ENCODE assay signal across 10 cellular contexts in the genomic region with DNA sequence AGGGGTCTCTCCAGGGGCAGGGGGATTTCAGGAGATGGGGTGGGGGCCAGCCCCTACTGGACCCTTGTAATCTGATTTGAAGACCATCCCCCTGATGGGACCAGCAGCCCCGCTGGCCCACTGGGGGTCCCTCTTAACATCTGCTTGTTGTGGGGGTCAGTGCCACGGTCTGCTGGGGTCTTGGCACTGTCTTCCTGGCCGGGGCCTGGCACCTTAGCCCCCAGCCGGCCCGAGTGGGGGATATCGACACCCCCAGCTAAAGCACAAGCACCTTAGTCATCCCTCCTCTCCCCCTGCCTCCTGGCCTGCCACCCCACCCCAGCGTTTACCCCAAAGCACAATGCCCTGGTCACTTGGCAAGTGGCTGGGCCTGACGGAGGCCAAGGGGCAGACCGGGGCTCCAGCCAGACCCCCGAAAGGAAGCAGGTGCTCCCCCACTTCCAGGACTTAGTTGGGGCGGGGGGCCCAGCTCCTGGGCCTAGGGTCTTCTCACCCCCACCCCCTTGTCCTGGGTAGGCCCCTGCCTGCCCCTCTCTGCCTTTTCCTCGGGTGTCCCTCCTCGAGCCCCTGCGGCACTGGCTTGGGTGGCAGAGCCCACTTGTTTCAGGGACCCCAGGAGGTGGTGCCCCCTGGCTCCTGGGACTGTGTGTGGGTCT. TPM values are rescaled to one million over a fixed set of nuclear protein-coding genes. Genes with fewer than 3 reads are reported as not detected.
DNase-seq lines count a peak whose midpoint lies in the region; ATAC-seq and TF ChIP-seq lines count a peak whose summit lies in the region.
"Had no signal": no experiment of that assay in that cellular context is flagged by ENCODE, and none has a peak within 500 bp of the region (broad histone marks: within the 10 kb centered on the region; RNA-seq: fewer than 3 reads in every experiment).

No MANE protein-coding gene starts in this region.

- H2AFZ ChIP-seq in OCI-LY3 (ENCODE audit: low read depth, low read length): no peak overlapping the region

- DNase-seq in AG04450 (ENCODE audit: low read depth, low spot score) (no peak), ecto neural progenitor cell (ENCODE audit: low spot score) (peak; percentile 44), GM19238 (ENCODE audit: insufficient read length, low spot score) (no peak), GM20000 (ENCODE audit: low spot score) (no peak), HEK293T (ENCODE audit: extremely low spot score) (no peak)
- DNase-seq: EL, NCI-H226 had no signal

- no peak for ATAC-seq in esophagus mucosa

- peak overlapping the region; percentile 80 for H3K4me2 ChIP-seq in OCI-LY3 (ENCODE audit: low read length)

- CTCF ChIA-PET in AG04450 (lab: Charles Lee) (interaction anchor here (1.9 kb wide), 1 partner anchor 164 kb away, joined by 16 read pairs; no protein-coding TSS in a partner anchor), HEK293T (lab: Yijun Ruan, JAX) (no interaction called here)

- H3K4me3 ChIP-seq in AG04450 (ENCODE audit: low read depth, low read length): no peak overlapping the region
- H3K4me3 ChIP-seq in OCI-LY3 (ENCODE audit: low read length): peak overlapping the region; percentile 89
- peak overlapping the region in 1 of 2 experiments; percentile 98 for H3K4me3 ChIP-seq in neutrophil (ENCODE audit: low read depth in 1 of 2, low read length in 1 of 2)

- H3K4me1 ChIP-seq in OCI-LY3 (ENCODE audit: low read length): peaks cover 42% of the 10 kb centered on the region
- peaks cover 28 to 30% of the 10 kb centered on the region in 2 experiments for H3K4me1 ChIP-seq in neutrophil (ENCODE audit: control insufficient read depth in 1 of 2, insufficient read depth in 1 of 2, low read depth in 1 of 2, low read length in 1 of 2)

- H3K27ac ChIP-seq in AG04450 (ENCODE audit: low read depth, low read length) (peak overlapping the region; percentile 100), OCI-LY3 (ENCODE audit: low read length) (peak overlapping the region; percentile 83), neutrophil (peak overlapping the region; percentile 96)

- H3K79me2 ChIP-seq in OCI-LY3 (ENCODE audit: low read length): peaks cover 41% of the 10 kb centered on the region

- peaks cover 27% of the 10 kb centered on the region for H3K36me3 ChIP-seq in OCI-LY3 (replicated peaks; ENCODE audit: low read depth, low read length)
- H3K36me3 ChIP-seq in neutrophil: peaks cover 2% of the 10 kb centered on the region

- H3K9me3 ChIP-seq in AG04450 (ENCODE audit: control insufficient read depth, insufficient read depth, low read length): peaks cover 4% of the 10 kb centered on the region; the same call in 1 of the 2 replicates
- no peaks in the 10 kb centered on the region for H3K9me3 ChIP-seq in OCI-LY3 (ENCODE audit: insufficient read depth, low read length)
- no peaks in the 10 kb centered on the region for H3K9me3 ChIP-seq in neutrophil

- no peaks in the 10 kb centered on the region for H3K27me3 ChIP-seq in AG04450 (ENCODE audit: control insufficient read depth, insufficient read depth, low read length)
- H3K27me3 ChIP-seq in OCI-LY3 (ENCODE audit: low read depth, low read length): no peaks in the 10 kb centered on the region
- no peaks in the 10 kb centered on the region for H3K27me3 ChIP-seq in neutrophil

- TF ChIP-seq CTCF in AG04450 (IDR thresholded peaks at IDR 0.05; ENCODE audit: low read depth, low read length): no peak
- TF ChIP-seq CTCF in OCI-LY3 (IDR thresholded peaks at IDR 0.05; ENCODE audit: low read depth, low read length): no peak
- TF ChIP-seq CTCF in neutrophil (IDR thresholded peaks at IDR 0.05): no peak
- no peak for TF ChIP-seq CTCF in GM20000 (IDR thresholded peaks at IDR 0.05; ENCODE audit: extremely low read depth, missing control alignments)

- 0 out of 2 replicates have a peak, but pooled peaks cover 3% of the 10 kb centered on the region for H4K20me1 ChIP-seq in OCI-LY3 (ENCODE audit: insufficient read depth, low read length)

- H3K9ac ChIP-seq in OCI-LY3 (ENCODE audit: low read length): peak overlapping the region; percentile 93

- POLR2A ChIA-PET in AG04450 (lab: Yijun Ruan, JAX): interaction anchor here (2.1 kb wide), 1 partner anchor 32 kb away, joined by 37 read pairs; no protein-coding TSS in a partner anchor
- POLR2A ChIA-PET in HEK293T (lab: Yijun Ruan, JAX): interaction anchor here (1.7 kb wide), 1 partner anchor 24 kb away, joined by 5 read pairs; no protein-coding TSS in a partner anchor

TF ChIP-seq in HEK293T, 16 proteins besides CTCF, POLR2A, EP300 and RAD21:
- TF ChIP-seq L3MBTL2 (conservative IDR thresholded peaks at IDR 0.05) (no peak), ELF4 (IDR thresholded peaks at IDR 0.05) (no peak), SP1 (IDR thresholded peaks at IDR 0.05) (no peak), FOXM1 (IDR thresholded peaks at IDR 0.05; ENCODE audit: borderline replicate concordance) (no peak)
- TF ChIP-seq, protein P1, sequence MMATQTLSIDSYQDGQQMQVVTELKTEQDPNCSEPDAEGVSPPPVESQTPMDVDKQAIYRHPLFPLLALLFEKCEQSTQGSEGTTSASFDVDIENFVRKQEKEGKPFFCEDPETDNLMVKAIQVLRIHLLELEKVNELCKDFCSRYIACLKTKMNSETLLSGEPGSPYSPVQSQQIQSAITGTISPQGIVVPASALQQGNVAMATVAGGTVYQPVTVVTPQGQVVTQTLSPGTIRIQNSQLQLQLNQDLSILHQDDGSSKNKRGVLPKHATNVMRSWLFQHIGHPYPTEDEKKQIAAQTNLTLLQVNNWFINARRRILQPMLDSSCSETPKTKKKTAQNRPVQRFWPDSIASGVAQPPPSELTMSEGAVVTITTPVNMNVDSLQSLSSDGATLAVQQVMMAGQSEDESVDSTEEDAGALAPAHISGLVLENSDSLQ (IDR thresholded peaks at IDR 0.05): no peak

RNA-seq across cellular contexts. Expression of a gene that starts 1.4 kb away (rescaled TPM):
- 35.9 and 39.2 TPM in 2 replicates for polyA plus RNA-seq in AG04450 (2011; rRNA removed)
- polyA minus RNA-seq in AG04450 (2011; rRNA and poly(A)+ RNA removed): 65.9 and 79.1 TPM in 2 replicates
- 26.6 TPM for total RNA-seq in esophagus mucosa

RNA-seq across cellular contexts. Expression of a gene that starts 24.1 kb away (rescaled TPM):
- 97.6 and 144 TPM in 2 replicates for polyA plus RNA-seq in AG04450 (2011; rRNA removed)
- polyA minus RNA-seq in AG04450 (2011; rRNA and poly(A)+ RNA removed): 22.0 and 34.4 TPM in 2 replicates
- total RNA-seq in esophagus mucosa: 46.6 TPM

RNA-seq across cellular contexts. Expression of a gene that starts 24.4 kb away (rescaled TPM):
- polyA plus RNA-seq in AG04450 (2011; rRNA removed): 26.4 and 31.7 TPM in 2 replicates
- polyA minus RNA-seq in AG04450 (2011; rRNA and poly(A)+ RNA removed): 7.8 and 8.5 TPM in 2 replicates
- total RNA-seq in esophagus mucosa: 95.3 TPM

RNA-seq across cellular contexts. Expression of a gene that starts 49.0 kb away (rescaled TPM):
- not detected in 2 replicates for polyA plus RNA-seq in AG04450 (2011; rRNA removed)
- polyA minus RNA-seq in AG04450 (2011; rRNA and poly(A)+ RNA removed): not detected in 2 replicates
- total RNA-seq in esophagus mucosa: not detected
